Comparison of ENCODE assay signal across 27 cellular contexts in genomic region chr11:71917646-71918045, GRCh38. TPM values are rescaled to one million over a fixed set of nuclear protein-coding genes. Genes with fewer than 3 reads are reported as not detected.
"Had no signal": no experiment of that assay in that cellular context is flagged by ENCODE, and none has a peak within 500 bp of the region (broad histone marks: within the 10 kb centered on the region; RNA-seq: fewer than 3 reads in every experiment).

No MANE protein-coding gene starts in this region.

- H3K9me3 Mint-ChIP-seq: dendritic cell treated with granulocyte-macrophage colony-stimulating factor and Interleukin-4, amounts not matched to agents 40 ng/mL and 50 ng/mL, for 4 days; effector memory CD8-positive, alpha-beta T cell; memory B cell; mesothelial cell of epicardium; natural killer cell; neural progenitor cell; type B pancreatic cell had no signal

- H3K4me1 Mint-ChIP-seq: memory B cell, mesothelial cell of epicardium, natural killer cell, neural progenitor cell had no signal

- H2AFZ ChIP-seq: hepatocyte, neural progenitor cell had no signal

- H3K27ac Mint-ChIP-seq: dendritic cell treated with granulocyte-macrophage colony-stimulating factor and Interleukin-4, amounts not matched to agents 40 ng/mL and 50 ng/mL, for 4 days; effector memory CD8-positive, alpha-beta T cell; memory B cell; mesothelial cell of epicardium; natural killer cell; neural progenitor cell; type B pancreatic cell had no signal

- H3K4me3 ChIP-seq: esophagus muscularis mucosa, hepatocyte, left ventricle myocardium inferior, lower lobe of right lung, neural progenitor cell, ovary, right atrium auricular region, sigmoid colon had no signal

- H3K27me3 ChIP-seq: esophagus muscularis mucosa, hepatocyte, neural progenitor cell, ovary, right atrium auricular region, sigmoid colon had no signal

- H3K36me3 ChIP-seq: neural progenitor cell, ovary had no signal

- H3K4me2 ChIP-seq: hepatocyte, neural progenitor cell had no signal

- H3K4me3 Mint-ChIP-seq: dendritic cell treated with granulocyte-macrophage colony-stimulating factor and Interleukin-4, amounts not matched to agents 40 ng/mL and 50 ng/mL, for 4 days; effector memory CD8-positive, alpha-beta T cell; memory B cell; mesothelial cell of epicardium; natural killer cell; neural progenitor cell; type B pancreatic cell had no signal

- H3K4me1 ChIP-seq: esophagus muscularis mucosa, left ventricle myocardium inferior, lower lobe of right lung, neural progenitor cell, right atrium auricular region, sigmoid colon had no signal

- H3K27me3 Mint-ChIP-seq: dendritic cell treated with granulocyte-macrophage colony-stimulating factor and Interleukin-4, amounts not matched to agents 40 ng/mL and 50 ng/mL, for 4 days; effector memory CD8-positive, alpha-beta T cell; memory B cell; type B pancreatic cell had no signal

- ATAC-seq: effector memory CD8-positive, alpha-beta T cell; left cardiac atrium; lower lobe of right lung; natural killer cell had no signal

- H3K9ac ChIP-seq: neural progenitor cell had no signal

- H3K9me3 ChIP-seq: esophagus muscularis mucosa, left ventricle myocardium inferior, lower lobe of right lung, ovary, right atrium auricular region, sigmoid colon had no signal

- H3K27ac ChIP-seq: epithelial cell of prostate, esophagus muscularis mucosa, hepatocyte, left ventricle myocardium inferior, lower lobe of right lung, neural progenitor cell, ovary, right atrium auricular region, sigmoid colon had no signal

- DNase-seq: effector memory CD8-positive, alpha-beta T cell; foreskin melanocyte; head of caudate nucleus; kidney; left cardiac atrium; left ventricle myocardium inferior; lower lobe of right lung; natural killer cell; nucleus accumbens; ovary; sigmoid colon; small intestine; stimulated activated CD4-positive, alpha-beta T cell treated with anti-CD3 and anti-CD28 coated beads, Interleukin-12 subunit alpha, Interleukin-12 subunit beta, amount 100 ng/mL, for 4 hours; stimulated activated naive CD4-positive, alpha-beta T cell had no signal

RNA-seq across cellular contexts. Expression of gene DEFB131B, which starts 39.4 kb away (rescaled TPM):
- total RNA-seq: esophagus muscularis mucosa, hepatocyte, kidney, left cardiac atrium, left ventricle myocardium inferior, lower lobe of right lung, mesothelial cell of epicardium, mucosa of gallbladder, myocyte, natural killer cell, ovary, posterior vena cava, right atrium auricular region, sigmoid colon had no signal
- polyA plus RNA-seq: hepatocyte, ovary, sigmoid colon, small intestine, thymus had no signal
